In the genomic region with DNA sequence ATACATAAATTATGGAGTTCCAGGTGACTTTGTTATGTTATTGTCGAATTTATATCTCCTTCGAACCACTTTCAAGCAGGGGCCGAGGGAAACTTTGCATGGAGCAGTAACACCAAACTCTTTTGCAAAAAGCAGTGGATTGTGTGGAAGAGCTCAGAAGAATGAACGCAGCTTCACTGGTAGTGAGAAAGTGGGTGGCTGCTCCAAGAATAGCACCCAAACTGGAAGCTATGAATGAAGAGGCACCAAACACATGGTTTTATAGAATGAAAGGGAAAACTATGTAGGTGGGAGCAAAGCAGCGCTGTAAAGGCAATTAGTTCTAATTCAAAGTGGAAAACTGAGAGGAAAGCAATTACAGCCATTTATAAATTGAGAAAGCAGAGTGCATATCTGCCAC, we compare ENCODE assay signal across 24 cellular contexts.
"Had no signal": no experiment of that assay in that cellular context is flagged by ENCODE, and none has a peak within 500 bp of the region (broad histone marks: within the 10 kb centered on the region; RNA-seq: fewer than 3 reads in every experiment).

No MANE protein-coding gene starts in this region.

- H3K4me3 Mint-ChIP-seq: activated CD4-positive, alpha-beta memory T cell treated with anti-CD3 and anti-CD28 coated beads, Interleukin-2, amount 10 ng/mL, durations not matched to agents 7 days and 5 days; activated CD4-positive, alpha-beta T cell treated with anti-CD3 and anti-CD28 coated beads, Interleukin-2, amount 10 ng/mL, durations not matched to agents 7 days and 5 days; activated naive CD8-positive, alpha-beta T cell; activated T-cell treated with anti-CD3 and anti-CD28 coated beads, Interleukin-2, amount 50 U/mL, for 4 hours; activated T-helper 17 cell treated with anti-CD3 and anti-CD28 coated beads, Interleukin-2, amount 50 U/mL, for 72 hours; effector memory CD8-positive, alpha-beta T cell; T-helper 17 cell had no signal

- DNase-seq: activated CD4-positive, alpha-beta memory T cell treated with anti-CD3 and anti-CD28 coated beads, Interleukin-2, amount 10 ng/mL, durations not matched to agents 7 days and 5 days; activated CD4-positive, alpha-beta T cell treated with anti-CD3 and anti-CD28 coated beads for 1 hour; activated CD4-positive, alpha-beta T cell treated with anti-CD3 and anti-CD28 coated beads for 4 hours; activated CD4-positive, alpha-beta T cell treated with anti-CD3 and anti-CD28 coated beads, Interleukin-2, amount 10 ng/mL, durations not matched to agents 7 days and 5 days; activated CD4-positive, alpha-beta T cell treated with anti-CD3 and anti-CD28 coated beads, Interleukin-2, amount 50 U/mL, for 4 hours; activated effector memory CD4-positive, alpha-beta T cell treated with Interleukin-2 at 50 U/mL for 16 hours; activated gamma-delta T cell treated with Interleukin-2 at 50 U/mL for 16 hours; activated naive CD4-positive, alpha-beta T cell treated with anti-CD3 and anti-CD28 coated beads, Interleukin-2, amount 50 U/mL, for 16 hours; activated naive CD4-positive, alpha-beta T cell treated with Interleukin-2 at 50 U/mL for 16 hours; activated T-cell treated with anti-CD3 and anti-CD28 coated beads, Interleukin-2, amount 50 U/mL, for 4 hours; amniotic stem cell; brain microvascular endothelial cell; cortex of kidney; dermis blood vessel endothelial cell; effector CD4-positive, alpha-beta T cell; effector memory CD8-positive, alpha-beta T cell; erythroblast; foreskin melanocyte; T-helper 1 cell; T-helper 17 cell had no signal

- H3K36me3 Mint-ChIP-seq: activated naive CD8-positive, alpha-beta T cell had no signal

- ATAC-seq: activated T-cell treated with anti-CD3 and anti-CD28 coated beads, Interleukin-2, amount 50 U/mL, for 4 hours; activated T-helper 17 cell treated with anti-CD3 and anti-CD28 coated beads, Interleukin-2, amount 50 U/mL, for 72 hours; effector memory CD8-positive, alpha-beta T cell; gastroesophageal sphincter; T-helper 17 cell had no signal

- H3K27me3 ChIP-seq: brain microvascular endothelial cell, esophagus muscularis mucosa, gastroesophageal sphincter had no signal

- H3K9me3 Mint-ChIP-seq: activated CD4-positive, alpha-beta memory T cell treated with anti-CD3 and anti-CD28 coated beads, Interleukin-2, amount 10 ng/mL, durations not matched to agents 7 days and 5 days; activated CD4-positive, alpha-beta T cell treated with anti-CD3 and anti-CD28 coated beads, Interleukin-2, amount 10 ng/mL, durations not matched to agents 7 days and 5 days; activated T-cell treated with anti-CD3 and anti-CD28 coated beads, Interleukin-2, amount 50 U/mL, for 4 hours; activated T-helper 17 cell treated with anti-CD3 and anti-CD28 coated beads, Interleukin-2, amount 50 U/mL, for 72 hours; effector memory CD8-positive, alpha-beta T cell had no signal

- H3K27ac ChIP-seq: brain microvascular endothelial cell, esophagus muscularis mucosa, gastroesophageal sphincter had no signal

- H3K4me1 Mint-ChIP-seq: activated CD4-positive, alpha-beta memory T cell treated with anti-CD3 and anti-CD28 coated beads, Interleukin-2, amount 10 ng/mL, durations not matched to agents 7 days and 5 days; activated CD4-positive, alpha-beta T cell treated with anti-CD3 and anti-CD28 coated beads, Interleukin-2, amount 10 ng/mL, durations not matched to agents 7 days and 5 days; activated T-helper 17 cell treated with anti-CD3 and anti-CD28 coated beads, Interleukin-2, amount 50 U/mL, for 72 hours; T-helper 17 cell had no signal

- H3K27ac Mint-ChIP-seq: activated CD4-positive, alpha-beta memory T cell treated with anti-CD3 and anti-CD28 coated beads, Interleukin-2, amount 10 ng/mL, durations not matched to agents 7 days and 5 days; activated CD4-positive, alpha-beta T cell treated with anti-CD3 and anti-CD28 coated beads, Interleukin-2, amount 10 ng/mL, durations not matched to agents 7 days and 5 days; activated naive CD8-positive, alpha-beta T cell; activated T-helper 17 cell treated with anti-CD3 and anti-CD28 coated beads, Interleukin-2, amount 50 U/mL, for 72 hours; effector memory CD8-positive, alpha-beta T cell; T-helper 17 cell had no signal

- H3K36me3 ChIP-seq: brain microvascular endothelial cell, esophagus muscularis mucosa, gastroesophageal sphincter had no signal

- H3K4me3 ChIP-seq: esophagus muscularis mucosa, gastroesophageal sphincter had no signal

- H3K27me3 Mint-ChIP-seq: activated CD4-positive, alpha-beta memory T cell treated with anti-CD3 and anti-CD28 coated beads, Interleukin-2, amount 10 ng/mL, durations not matched to agents 7 days and 5 days; activated CD4-positive, alpha-beta T cell treated with anti-CD3 and anti-CD28 coated beads, Interleukin-2, amount 10 ng/mL, durations not matched to agents 7 days and 5 days; effector memory CD8-positive, alpha-beta T cell; T-helper 17 cell had no signal

- H3K9me3 ChIP-seq: esophagus muscularis mucosa, gastroesophageal sphincter had no signal
